In genomic region chr3:172274906-172275305, GRCh38 we compare ENCODE assay signal across 19 cellular contexts.
DNase-seq lines count a peak whose midpoint lies in the region; ATAC-seq, FAIRE-seq and TF ChIP-seq lines count a peak whose summit lies in the region.
"Had no signal": no experiment of that assay in that cellular context is flagged by ENCODE, and none has a peak within 500 bp of the region (broad histone marks: within the 10 kb centered on the region; RNA-seq: fewer than 3 reads in every experiment).

No MANE protein-coding gene starts in this region.

- DNase-seq in SJCRH30 = peak; percentile 20 to 66
- DNase-seq in immature natural killer cell = no peak
- no peak for DNase-seq in urothelium cell line (ENCODE audit: low spot score)
- DNase-seq in NCI-H526 treated with DMSO at 0.1 percent for 48 hours (lab: John Stamatoyannopoulos, UW) = no peak
- no peak for DNase-seq in type B pancreatic cell (ENCODE audit: extremely low spot score, unreplicated experiment)
- DNase-seq in body of pancreas = no peak
- DNase-seq: ACHN; Caco-2; CD4-positive, alpha-beta T cell; HCEC 1CT had no signal

- H3K4me1 ChIP-seq in SJCRH30 = peaks cover 49% of the 10 kb centered on the region
- peaks cover 31% of the 10 kb centered on the region for H3K4me1 ChIP-seq in body of pancreas
- H3K4me1 ChIP-seq: Caco-2 had no signal

- H3K4me3 ChIP-seq in SJCRH30 = no peak overlapping the region
- no peak overlapping the region for H3K4me3 ChIP-seq in body of pancreas
- H3K4me3 ChIP-seq: GM23338 had no signal

- H3K4me3 Mint-ChIP-seq in activated T-helper 17 cell treated with anti-CD3 and anti-CD28 coated beads, Interleukin-2, amount 50 U/mL, for 72 hours = no peak overlapping the region
- H3K4me3 Mint-ChIP-seq in immature natural killer cell (no peak overlapping the region), nephron (no peak overlapping the region), type B pancreatic cell (no peak overlapping the region)
- H3K4me3 Mint-ChIP-seq: CD4-positive, alpha-beta T cell; GM23338 had no signal

- TF ChIP-seq CTCF in nephron (IDR thresholded peaks at IDR 0.05; ENCODE audit: unreplicated experiment in 3 of 3) (no peak), type B pancreatic cell (conservative IDR thresholded peaks at IDR 0.05) (no peak), body of pancreas (IDR thresholded peaks at IDR 0.05) (no peak)

- peaks cover 29% of the 10 kb centered on the region for H3K36me3 ChIP-seq in SJCRH30
- no peaks in the 10 kb centered on the region for H3K36me3 ChIP-seq in body of pancreas (replicated peaks in 1 of 2; ENCODE audit: insufficient read depth in 1 of 2, low read depth in 2 of 2)

- no peaks in the 10 kb centered on the region for H3K4me1 Mint-ChIP-seq in activated T-helper 17 cell treated with anti-CD3 and anti-CD28 coated beads, Interleukin-2, amount 50 U/mL, for 72 hours
- H3K4me1 Mint-ChIP-seq in immature natural killer cell (peaks cover 43 to 69% of the 10 kb centered on the region in 2 donors), nephron (peaks cover 61% of the 10 kb centered on the region), type B pancreatic cell (ENCODE audit: unreplicated experiment) (peaks cover 9% of the 10 kb centered on the region)

- WGBS in body of pancreas, 2 donors = 86 to 96% methylated on average over 2 of the region's 2 CpGs

- TF ChIP-seq POLR2A in body of pancreas (IDR thresholded peaks at IDR 0.05) = no peak

- peak overlapping the region; percentile 6 for H3K27ac Mint-ChIP-seq in activated T-helper 17 cell treated with anti-CD3 and anti-CD28 coated beads, Interleukin-2, amount 50 U/mL, for 72 hours
- H3K27ac Mint-ChIP-seq in immature natural killer cell = peak overlapping the region in 4 of 6 donors; percentile 10 to 79 (median 42)
- H3K27ac Mint-ChIP-seq in nephron = peak overlapping the region; percentile 44 to 54 (median 49)
- H3K27ac Mint-ChIP-seq in type B pancreatic cell = no peak overlapping the region
- H3K27ac Mint-ChIP-seq: CD4-positive, alpha-beta T cell had no signal

- no peak for ATAC-seq in activated T-helper 17 cell treated with anti-CD3 and anti-CD28 coated beads, Interleukin-2, amount 50 U/mL, for 72 hours (replicated peaks)
- ATAC-seq in body of pancreas = no peak
- ATAC-seq: GM23338 had no signal

- peak overlapping the region; percentile 7; the same call in 1 of the 2 replicates for H3K27ac ChIP-seq in SJCRH30
- no peak overlapping the region for H3K27ac ChIP-seq in body of pancreas
- H3K27ac ChIP-seq: C4-2B had no signal

- H3K27me3 Mint-ChIP-seq in activated T-helper 17 cell treated with anti-CD3 and anti-CD28 coated beads, Interleukin-2, amount 50 U/mL, for 72 hours = no peaks in the 10 kb centered on the region
- peaks cover 0 to 5% (median 0%) of the 10 kb centered on the region in 3 donors for H3K27me3 Mint-ChIP-seq in immature natural killer cell (ENCODE audit: low read depth in 3 of 3)
- H3K27me3 Mint-ChIP-seq in nephron (ENCODE audit: low read depth) = no peaks in the 10 kb centered on the region
- no peaks in the 10 kb centered on the region for H3K27me3 Mint-ChIP-seq in type B pancreatic cell
- H3K27me3 Mint-ChIP-seq: CD4-positive, alpha-beta T cell had no signal

- intact Hi-C loops in body of pancreas (cut with DNase I) = no loop called here

- peaks cover 21% of the 10 kb centered on the region for H3K36me3 Mint-ChIP-seq in activated T-helper 17 cell treated with anti-CD3 and anti-CD28 coated beads, Interleukin-2, amount 50 U/mL, for 72 hours (ENCODE audit: low read depth)
- H3K36me3 Mint-ChIP-seq in immature natural killer cell (peaks cover 11 to 17% (median 12%) of the 10 kb centered on the region in 3 donors), nephron (ENCODE audit: low read depth) (peaks cover 36% of the 10 kb centered on the region), type B pancreatic cell (peaks cover 45% of the 10 kb centered on the region)

- H3K9me3 ChIP-seq in SJCRH30 (replicated peaks) (no peaks in the 10 kb centered on the region), body of pancreas (no peaks in the 10 kb centered on the region)
- H3K9me3 ChIP-seq: Caco-2 had no signal

- H3K9me3 Mint-ChIP-seq in activated T-helper 17 cell treated with anti-CD3 and anti-CD28 coated beads, Interleukin-2, amount 50 U/mL, for 72 hours = no peaks in the 10 kb centered on the region
- H3K9me3 Mint-ChIP-seq in immature natural killer cell (no peaks in the 10 kb centered on the region), nephron (no peaks in the 10 kb centered on the region), type B pancreatic cell (no peaks in the 10 kb centered on the region)
- H3K9me3 Mint-ChIP-seq: CD4-positive, alpha-beta T cell; GM23338 had no signal

- FAIRE-seq in urothelium cell line (lab: Jason Lieb, UNC) = no peak
- FAIRE-seq: A204.1, D721Med, G401.6, GM12891, H54 had no signal

- H3K27me3 ChIP-seq in SJCRH30 (no peaks in the 10 kb centered on the region), body of pancreas (no peaks in the 10 kb centered on the region)

Comparison
In these comparisons a context has a peak if more than half of its experiments do, and no peak if none do; other contexts are left out.
1. DNase-seq: peak in SJCRH30 (2 of 2); none in immature natural killer cell (0 of 3), urothelium cell line (single experiment), NCI-H526 treated with DMSO at 0.1 percent for 48 hours (single experiment), type B pancreatic cell (single experiment) and body of pancreas (0 of 4).